Comparison of ENCODE assay signal across 20 cellular contexts in the genomic region with DNA sequence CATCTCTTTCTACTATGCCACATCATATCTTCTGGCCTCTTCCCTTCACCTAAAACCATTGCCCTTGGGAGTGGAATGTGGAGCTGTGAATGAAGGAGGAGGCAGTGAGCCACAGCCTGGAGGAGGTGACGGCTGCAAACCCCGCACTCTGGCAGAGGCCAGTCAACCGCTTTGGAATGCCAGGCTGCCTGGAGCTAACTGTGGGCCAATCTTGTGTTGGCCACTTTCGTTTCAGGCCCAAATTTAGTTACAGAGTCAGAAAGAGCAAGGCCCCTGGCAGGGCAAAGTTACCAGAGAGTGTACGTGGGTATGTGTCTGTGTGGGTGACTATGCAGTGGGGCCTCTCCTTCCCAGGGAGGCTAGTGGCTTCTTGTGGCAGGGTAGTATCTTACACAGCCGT. TPM values are rescaled to one million over a fixed set of nuclear protein-coding genes. Genes with fewer than 3 reads are reported as not detected.
A peak's percentile ranks its signal among the peaks of the same experiment; 100 is the strongest.
DNase-seq lines count a peak whose midpoint lies in the region; ATAC-seq, FAIRE-seq and TF ChIP-seq lines count a peak whose summit lies in the region.
"Had no signal": no experiment of that assay in that cellular context is flagged by ENCODE, and none has a peak within 500 bp of the region (broad histone marks: within the 10 kb centered on the region; RNA-seq: fewer than 3 reads in every experiment).

No MANE protein-coding gene starts in this region.

- H3K27me3 Mint-ChIP-seq in chondrocyte (ENCODE audit: low read depth) = no peaks in the 10 kb centered on the region
- H3K27me3 Mint-ChIP-seq in activated naive CD4-positive, alpha-beta T cell treated with anti-CD3 and anti-CD28 coated beads, Interleukin-2, amount 10 ng/mL, durations not matched to agents 7 days and 5 days = peaks cover 12% of the 10 kb centered on the region

- intact Hi-C loops in tibial artery (cut with DNase I; ENCODE audit: low total_unique reads) = no loop called here
- intact Hi-C loops in vagina (cut with DNase I) = no loop called here

- H3K4me3 Mint-ChIP-seq in chondrocyte (ENCODE audit: unreplicated experiment) = no peak overlapping the region
- no peak overlapping the region for H3K4me3 Mint-ChIP-seq in activated naive CD4-positive, alpha-beta T cell treated with anti-CD3 and anti-CD28 coated beads, Interleukin-2, amount 10 ng/mL, durations not matched to agents 7 days and 5 days
- H3K4me3 Mint-ChIP-seq: activated CD4-positive, alpha-beta memory T cell treated with anti-CD3 and anti-CD28 coated beads, Interleukin-2, amount 10 ng/mL, durations not matched to agents 7 days and 5 days; activated T-helper 17 cell treated with anti-CD3 and anti-CD28 coated beads, Interleukin-2, amount 50 U/mL, for 72 hours had no signal

- DNase-seq in H54 (ENCODE audit: insufficient read length, low spot score) (peak; percentile 80), chondrocyte (ENCODE audit: low spot score) (no peak), islet precursor cell (peak; percentile 75), tibial artery (peak; percentile 60 to 93), iPS-NIHi11 (ENCODE audit: low spot score) (no peak), vagina (ENCODE audit: extremely low spot score in 2 of 2) (no peak)
- no peak for DNase-seq in activated naive CD4-positive, alpha-beta T cell treated with anti-CD3 and anti-CD28 coated beads, Interleukin-2, amount 10 ng/mL, durations not matched to agents 7 days and 5 days
- DNase-seq: activated CD4-positive, alpha-beta memory T cell treated with anti-CD3 and anti-CD28 coated beads, Interleukin-2, amount 10 ng/mL, durations not matched to agents 7 days and 5 days; anterior cingulate cortex; C1 segment of cervical spinal cord; DMS153; erythroblast; head of caudate nucleus; NCI-H1694 treated with DMSO at 0.1 percent for 48 hours; NCI-H524; PC-9 had no signal

- TF ChIP-seq POLR2A in H54 (IDR thresholded peaks at IDR 0.05; ENCODE audit: low read depth, low read length) (no peak), vagina (IDR thresholded peaks at IDR 0.05) (no peak)

- H3K4me1 Mint-ChIP-seq in chondrocyte (ENCODE audit: low read depth) = peaks cover 41% of the 10 kb centered on the region
- peaks cover 9% of the 10 kb centered on the region for H3K4me1 Mint-ChIP-seq in activated naive CD4-positive, alpha-beta T cell treated with anti-CD3 and anti-CD28 coated beads, Interleukin-2, amount 10 ng/mL, durations not matched to agents 7 days and 5 days
- H3K4me1 Mint-ChIP-seq: activated CD4-positive, alpha-beta memory T cell treated with anti-CD3 and anti-CD28 coated beads, Interleukin-2, amount 10 ng/mL, durations not matched to agents 7 days and 5 days; activated T-helper 17 cell treated with anti-CD3 and anti-CD28 coated beads, Interleukin-2, amount 50 U/mL, for 72 hours had no signal

- CTCF ChIA-PET in activated naive CD4-positive, alpha-beta T cell treated with anti-CD3 and anti-CD28 coated beads, Interleukin-2, amount 10 ng/mL, durations not matched to agents 7 days and 5 days (lab: Charles Lee) = no interaction called here

- H3K9me3 ChIP-seq in tibial artery (no peaks in the 10 kb centered on the region), vagina (no peaks in the 10 kb centered on the region)

- ATAC-seq in HG02852 (IDR thresholded peaks at IDR 0.05; ENCODE audit: unreplicated experiment) = no peak
- ATAC-seq: activated T-helper 17 cell treated with anti-CD3 and anti-CD28 coated beads, Interleukin-2, amount 50 U/mL, for 72 hours had no signal

- FAIRE-seq in H54 (lab: Jason Lieb, UNC) = no peak

- H3K4me1 ChIP-seq in tibial artery (peaks cover 4 to 82% (median 57%) of the 10 kb centered on the region in 4 donors), vagina (peaks cover 23% of the 10 kb centered on the region)

- H3K9me3 Mint-ChIP-seq in chondrocyte (ENCODE audit: low read depth) = no peaks in the 10 kb centered on the region
- no peaks in the 10 kb centered on the region for H3K9me3 Mint-ChIP-seq in activated naive CD4-positive, alpha-beta T cell treated with anti-CD3 and anti-CD28 coated beads, Interleukin-2, amount 10 ng/mL, durations not matched to agents 7 days and 5 days
- H3K9me3 Mint-ChIP-seq: activated CD4-positive, alpha-beta memory T cell treated with anti-CD3 and anti-CD28 coated beads, Interleukin-2, amount 10 ng/mL, durations not matched to agents 7 days and 5 days; activated T-helper 17 cell treated with anti-CD3 and anti-CD28 coated beads, Interleukin-2, amount 50 U/mL, for 72 hours had no signal

- H3K36me3 ChIP-seq in tibial artery (no peaks in the 10 kb centered on the region), vagina (no peaks in the 10 kb centered on the region)

- no peak overlapping the region for H3K4me3 ChIP-seq in tibial artery
- no peak overlapping the region for H3K4me3 ChIP-seq in vagina
- H3K4me3 ChIP-seq: PC-9 had no signal

- H3K27ac ChIP-seq in tibial artery (peak overlapping the region; percentile 77 to 89), vagina (no peak overlapping the region)
- H3K27ac ChIP-seq: PC-9, VCaP had no signal

- H3K27ac Mint-ChIP-seq in chondrocyte (ENCODE audit: unreplicated experiment) = peak overlapping the region; percentile 63
- H3K27ac Mint-ChIP-seq in activated naive CD4-positive, alpha-beta T cell treated with anti-CD3 and anti-CD28 coated beads, Interleukin-2, amount 10 ng/mL, durations not matched to agents 7 days and 5 days = no peak overlapping the region
- H3K27ac Mint-ChIP-seq: activated CD4-positive, alpha-beta memory T cell treated with anti-CD3 and anti-CD28 coated beads, Interleukin-2, amount 10 ng/mL, durations not matched to agents 7 days and 5 days; activated T-helper 17 cell treated with anti-CD3 and anti-CD28 coated beads, Interleukin-2, amount 50 U/mL, for 72 hours; progenitor cell of endocrine pancreas had no signal

- TF ChIP-seq CTCF in chondrocyte (IDR thresholded peaks at IDR 0.05) (no peak), tibial artery (IDR thresholded peaks at IDR 0.05) (no peak), vagina (IDR thresholded peaks at IDR 0.05) (no peak)

- peaks cover 1% of the 10 kb centered on the region for H3K36me3 Mint-ChIP-seq in chondrocyte (ENCODE audit: low read depth)
- H3K36me3 Mint-ChIP-seq in activated naive CD4-positive, alpha-beta T cell treated with anti-CD3 and anti-CD28 coated beads, Interleukin-2, amount 10 ng/mL, durations not matched to agents 7 days and 5 days = no peaks in the 10 kb centered on the region

- H3K27me3 ChIP-seq in tibial artery (no peaks in the 10 kb centered on the region), vagina (no peaks in the 10 kb centered on the region)

RNA-seq across cellular contexts. Expression of a gene that starts 40.1 kb away (rescaled TPM):
- total RNA-seq in chondrocyte = 27.0 to 48.5 TPM (median 27.0 TPM) in 3 replicates
- 9.8 TPM for total RNA-seq in vagina
- total RNA-seq: PC-9 had no signal

Comparison
In these comparisons a context has a peak if more than half of its experiments do, and no peak if none do; other contexts are left out.
1. DNase-seq: peak in H54 (single experiment), islet precursor cell (single experiment) and tibial artery (2 of 2); none in chondrocyte (single experiment), iPS-NIHi11 (single experiment), vagina (0 of 2) and activated naive CD4-positive, alpha-beta T cell treated with anti-CD3 and anti-CD28 coated beads, Interleukin-2, amount 10 ng/mL, durations not matched to agents 7 days and 5 days (single experiment).